Comparison of ENCODE assay signal across 12 cellular contexts in the genomic region with DNA sequence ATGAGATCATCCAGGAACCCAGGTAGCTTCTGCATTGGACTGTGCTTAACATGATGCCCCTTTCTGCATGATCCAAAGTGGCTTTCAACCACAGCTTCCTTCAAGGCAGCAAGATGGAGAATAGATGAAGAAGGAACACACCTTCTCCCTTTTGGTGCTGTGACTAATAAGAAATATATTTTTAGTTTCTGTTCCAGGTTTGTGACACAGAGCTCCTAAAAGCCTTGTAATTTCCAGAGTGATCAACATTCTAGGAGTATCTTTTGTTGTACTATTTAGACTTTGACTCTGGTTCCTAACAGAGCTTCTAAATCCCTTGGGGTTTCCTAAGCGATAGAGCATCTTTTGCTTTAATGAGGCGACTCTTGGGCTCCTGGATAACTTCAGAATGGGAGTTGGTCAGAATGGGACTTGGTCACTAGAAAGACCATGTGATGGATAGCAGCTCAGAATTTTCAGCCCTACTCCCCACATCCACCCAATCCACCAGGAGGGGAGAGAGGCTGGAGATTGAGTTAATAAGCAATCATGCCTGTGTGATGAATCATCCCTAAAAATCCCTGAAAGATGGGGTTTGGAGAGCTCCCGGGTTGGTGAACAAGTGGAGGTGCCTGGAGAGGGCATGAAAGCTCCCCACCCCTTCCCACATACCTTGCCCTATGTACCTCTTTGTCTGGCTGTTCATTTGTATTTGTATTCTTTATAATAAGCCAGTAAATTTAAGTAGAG.
DNase-seq lines count a peak whose midpoint lies in the region; ATAC-seq, FAIRE-seq and TF ChIP-seq lines count a peak whose summit lies in the region.
"Had no signal": no experiment of that assay in that cellular context is flagged by ENCODE, and none has a peak within 500 bp of the region (broad histone marks: within the 10 kb centered on the region; RNA-seq: fewer than 3 reads in every experiment).

No MANE protein-coding gene starts in this region.

- DNase-seq in EH (ENCODE audit: low read depth): peak; percentile 67
- peak; percentile 59 for DNase-seq in NCI-H226
- peak; percentile 19 for DNase-seq in bronchial epithelial cell (ENCODE audit: low read depth)
- no peak for DNase-seq in psoas muscle
- DNase-seq in SW480 (ENCODE audit: low spot score): no peak
- DNase-seq in left lobe of liver (ENCODE audit: low spot score): no peak
- DNase-seq: activated naive CD4-positive, alpha-beta T cell; NCI-H524 treated with DMSO at 0.1 percent for 48 hours; Peyer's patch had no signal

- FAIRE-seq in bronchial epithelial cell (lab: Jason Lieb, UNC): no peak
- FAIRE-seq: endometrium had no signal

- H3K36me3 ChIP-seq in bronchial epithelial cell (ENCODE audit: control insufficient read depth, insufficient read depth, low read length): no peaks in the 10 kb centered on the region
- no peaks in the 10 kb centered on the region for H3K36me3 ChIP-seq in psoas muscle (ENCODE audit: insufficient read depth in 1 of 2, low read depth in 1 of 2)
- H3K36me3 ChIP-seq: Peyer's patch had no signal

- H3K27ac ChIP-seq in psoas muscle: peak overlapping the region; percentile 62

- intact Hi-C loops in psoas muscle (cut with DNase I): loop anchor here in 1 of 2 donors (5.0 kb wide), 1 partner anchor 46 kb away; no protein-coding TSS in a partner anchor

- ATAC-seq in psoas muscle (no peak), HG03565 (IDR thresholded peaks at IDR 0.05; ENCODE audit: unreplicated experiment) (no peak), HG02588 (IDR thresholded peaks at IDR 0.05; ENCODE audit: unreplicated experiment) (no peak), left lobe of liver (no peak)

- 82 to 83% (median 82%) methylated on average over 3 of the region's 3 CpGs for WGBS in psoas muscle, 3 donors

- H3K4me3 ChIP-seq in bronchial epithelial cell (ENCODE audit: low read depth, low read length) (no peak overlapping the region), psoas muscle (no peak overlapping the region)
- H3K4me3 ChIP-seq: Peyer's patch had no signal

- H3K9me3 ChIP-seq in psoas muscle: no peaks in the 10 kb centered on the region
- H3K9me3 ChIP-seq: Peyer's patch had no signal

- peaks cover 61% of the 10 kb centered on the region for H3K4me1 ChIP-seq in psoas muscle
- H3K4me1 ChIP-seq: Peyer's patch had no signal

- no peak for TF ChIP-seq CTCF in bronchial epithelial cell (IDR thresholded peaks at IDR 0.05; ENCODE audit: insufficient read depth, low read length, severe bottlenecking)
- TF ChIP-seq CTCF in psoas muscle (IDR thresholded peaks at IDR 0.05): no peak

- H3K27me3 ChIP-seq in bronchial epithelial cell (ENCODE audit: control insufficient read depth, insufficient read depth, low read length) (no peaks in the 10 kb centered on the region), psoas muscle (ENCODE audit: insufficient read depth in 3 of 3, low read length in 2 of 3) (no peaks in the 10 kb centered on the region)
- H3K27me3 ChIP-seq: Peyer's patch had no signal

Comparison
In these comparisons a context has a peak if more than half of its experiments do, and no peak if none do; other contexts are left out.
1. DNase-seq: peak in EH (single experiment), NCI-H226 (single experiment) and bronchial epithelial cell (single experiment); none in psoas muscle (0 of 2), SW480 (single experiment) and left lobe of liver (single experiment).